ENCODE assay signal across 28 cellular contexts in genomic region chr3:177122183-177122856, GRCh38.
DNase-seq lines count a peak whose midpoint lies in the region; ATAC-seq, FAIRE-seq and TF ChIP-seq lines count a peak whose summit lies in the region.
"Had no signal": no experiment of that assay in that cellular context is flagged by ENCODE, and none has a peak within 500 bp of the region (broad histone marks: within the 10 kb centered on the region; RNA-seq: fewer than 3 reads in every experiment).

No MANE protein-coding gene starts in this region.

- CTCF ChIA-PET in CD4-positive, alpha-beta T cell (lab: Charles Lee) = no interaction called here

- H2AK5ac ChIP-seq in trophoblast cell (ENCODE audit: low read length) = no peak overlapping the region

- no peak overlapping the region for H3K4me3 Mint-ChIP-seq in CD4-positive, alpha-beta T cell
- H3K4me3 Mint-ChIP-seq in nephron progenitor cell = no peak overlapping the region
- H3K4me3 Mint-ChIP-seq: nephron; stimulated activated effector memory CD8-positive, alpha-beta T cell treated with anti-CD3 and anti-CD28 coated beads, Interleukin-12 subunit alpha, Interleukin-12 subunit beta, amount 100 ng/mL, for 72 hours had no signal

- peaks cover 93% of the 10 kb centered on the region for H3K4me1 Mint-ChIP-seq in CD4-positive, alpha-beta T cell (ENCODE audit: low read depth)
- peaks cover 49% of the 10 kb centered on the region for H3K4me1 Mint-ChIP-seq in nephron progenitor cell

- H4K8ac ChIP-seq in trophoblast cell (ENCODE audit: low read depth, low read length) = no peak overlapping the region

- no peak overlapping the region for H4K12ac ChIP-seq in trophoblast cell (ENCODE audit: low read depth, low read length)

- H3K36me3 ChIP-seq in trophoblast cell (ENCODE audit: control insufficient read depth in 1 of 2, insufficient read depth in 2 of 2, low read length in 2 of 2) = no peaks in the 10 kb centered on the region
- H3K36me3 ChIP-seq: pancreas, SJSA1, suprapubic skin had no signal

- H3K23ac ChIP-seq in trophoblast cell (ENCODE audit: low read length) = no peak overlapping the region

- no peaks in the 10 kb centered on the region for H3K4me1 ChIP-seq in trophoblast cell (ENCODE audit: control insufficient read depth in 1 of 2, insufficient read depth in 2 of 2, low read length in 2 of 2)

- H3K4me3 ChIP-seq in epithelial cell of proximal tubule (ENCODE audit: low read depth, low read length) = no peak overlapping the region
- no peak overlapping the region for H3K4me3 ChIP-seq in trophoblast cell (ENCODE audit: low read depth, low read length)
- H3K4me3 ChIP-seq: MG63, pancreas, SJSA1, suprapubic skin had no signal

- H3K79me2 ChIP-seq in trophoblast cell (ENCODE audit: control insufficient read depth, insufficient read depth, low read length, poor library complexity) = no peaks in the 10 kb centered on the region

- H2BK12ac ChIP-seq in trophoblast cell (ENCODE audit: low read length) = no peak overlapping the region

- H3K14ac ChIP-seq in trophoblast cell (ENCODE audit: low read length) = no peak overlapping the region

- H4K91ac ChIP-seq in trophoblast cell (ENCODE audit: low read depth, low read length) = no peak overlapping the region

- no peak for TF ChIP-seq CTCF in CD4-positive, alpha-beta T cell (IDR thresholded peaks at IDR 0.05)
- TF ChIP-seq CTCF in epithelial cell of proximal tubule (conservative IDR thresholded peaks at IDR 0.05; ENCODE audit: low read depth, low read length) = no peak
- TF ChIP-seq CTCF in nephron progenitor cell (IDR thresholded peaks at IDR 0.05) = no peak

- no peak overlapping the region for H2BK5ac ChIP-seq in trophoblast cell (ENCODE audit: low read depth, low read length, poor library complexity)

- H3K79me1 ChIP-seq in trophoblast cell (ENCODE audit: low read length) = no peaks in the 10 kb centered on the region

- no peak for ATAC-seq in CD4-positive, alpha-beta T cell (ENCODE audit: poor library complexity)
- ATAC-seq in HG03521 (IDR thresholded peaks at IDR 0.05; ENCODE audit: unreplicated experiment) = no peak
- ATAC-seq: pancreas; right cardiac atrium; stimulated activated effector memory CD8-positive, alpha-beta T cell treated with anti-CD3 and anti-CD28 coated beads, Interleukin-12 subunit alpha, Interleukin-12 subunit beta, amount 100 ng/mL, for 72 hours had no signal

- H3K18ac ChIP-seq in trophoblast cell (ENCODE audit: low read length) = no peak overlapping the region

- no peak overlapping the region for H2BK120ac ChIP-seq in trophoblast cell (ENCODE audit: insufficient read depth, low read length, poor library complexity)

- no peak overlapping the region for H3K9ac ChIP-seq in trophoblast cell (ENCODE audit: low read length)

- H3K4me2 ChIP-seq in trophoblast cell (ENCODE audit: low read length) = no peak overlapping the region

- no peak overlapping the region for H2AFZ ChIP-seq in trophoblast cell (ENCODE audit: insufficient read depth, low read length, poor library complexity)

- H3K4ac ChIP-seq in trophoblast cell (ENCODE audit: low read depth, low read length) = peak overlapping the region; percentile 47

- no CpG with 5 or more reads among the region's 4 CpGs for WGBS in trophoblast cell (ENCODE audit: extremely low coverage, insufficient coverage, insufficient read length)

- no peaks in the 10 kb centered on the region for H3K9me3 Mint-ChIP-seq in CD4-positive, alpha-beta T cell
- H3K9me3 Mint-ChIP-seq in nephron progenitor cell = peaks cover 21% of the 10 kb centered on the region
- H3K9me3 Mint-ChIP-seq: nephron; stimulated activated effector memory CD8-positive, alpha-beta T cell treated with anti-CD3 and anti-CD28 coated beads, Interleukin-12 subunit alpha, Interleukin-12 subunit beta, amount 100 ng/mL, for 72 hours had no signal

- H3K36me3 Mint-ChIP-seq in CD4-positive, alpha-beta T cell (ENCODE audit: low read depth) = peaks cover 2% of the 10 kb centered on the region
- peaks cover 76% of the 10 kb centered on the region for H3K36me3 Mint-ChIP-seq in nephron progenitor cell (ENCODE audit: low read depth)
- H3K36me3 Mint-ChIP-seq: stimulated activated effector memory CD8-positive, alpha-beta T cell treated with anti-CD3 and anti-CD28 coated beads, Interleukin-12 subunit alpha, Interleukin-12 subunit beta, amount 100 ng/mL, for 72 hours had no signal

- no peaks in the 10 kb centered on the region for H3K9me3 ChIP-seq in CD4-positive, alpha-beta T cell (ENCODE audit: control insufficient read depth, low read length)
- H3K9me3 ChIP-seq in trophoblast cell (ENCODE audit: insufficient read depth, low read depth, low read length) = no peaks in the 10 kb centered on the region
- H3K9me3 ChIP-seq: pancreas, SJSA1, suprapubic skin had no signal

- POLR2A ChIA-PET in CD4-positive, alpha-beta T cell (lab: Charles Lee) = interaction anchor here (1.1 kb wide), 1 partner anchor 13 kb away, joined by 3 read pairs; no protein-coding TSS in a partner anchor

- peak overlapping the region; percentile 34 for H3K27ac Mint-ChIP-seq in CD4-positive, alpha-beta T cell
- no peak overlapping the region for H3K27ac Mint-ChIP-seq in nephron progenitor cell
- H3K27ac Mint-ChIP-seq: stimulated activated effector memory CD8-positive, alpha-beta T cell treated with anti-CD3 and anti-CD28 coated beads, Interleukin-12 subunit alpha, Interleukin-12 subunit beta, amount 100 ng/mL, for 72 hours had no signal

- no peak overlapping the region for H3K27ac ChIP-seq in CD4-positive, alpha-beta T cell (ENCODE audit: low read depth, low read length)
- H3K27ac ChIP-seq in trophoblast cell (ENCODE audit: low read depth, low read length) = no peak overlapping the region
- H3K27ac ChIP-seq: pancreas, SJSA1, suprapubic skin had no signal

- FAIRE-seq in urothelium cell line (lab: Jason Lieb, UNC) = no peak
- FAIRE-seq: endothelial cell of umbilical vein, G401.6, HTR-8/SVneo, pancreas, TTC549 had no signal

- no peaks in the 10 kb centered on the region for H3K27me3 ChIP-seq in CD4-positive, alpha-beta T cell (ENCODE audit: control insufficient read depth, insufficient read depth, low read length)
- no peaks in the 10 kb centered on the region for H3K27me3 ChIP-seq in trophoblast cell (ENCODE audit: insufficient read depth, low read length)
- H3K27me3 ChIP-seq: MG63, pancreas, SJSA1, suprapubic skin had no signal

- intact Hi-C loops in CD4-positive, alpha-beta T cell (cut with DNase I, micrococcal nuclease) = loop anchor here in 1 of 2 experiments (10.0 kb wide), 1 partner anchor 232 kb away; no protein-coding TSS in a partner anchor

- H3K27me3 Mint-ChIP-seq in CD4-positive, alpha-beta T cell = no peaks in the 10 kb centered on the region
- H3K27me3 Mint-ChIP-seq in nephron progenitor cell (ENCODE audit: low read depth, poor library complexity) = no peaks in the 10 kb centered on the region

- DNase-seq in CD4-positive, alpha-beta T cell = no peak
- DNase-seq in SK-N-DZ (ENCODE audit: low spot score) = peak; percentile 88
- DNase-seq in epithelial cell of proximal tubule (ENCODE audit: low read depth) = peak; percentile 55
- DNase-seq in trophoblast cell = no peak
- no peak for DNase-seq in urothelium cell line (ENCODE audit: low spot score)
- DNase-seq in SHP77 (lab: John Stamatoyannopoulos, UW) = no peak
- no peak for DNase-seq in nephron progenitor cell
- DNase-seq: activated T-cell treated with anti-CD3 and anti-CD28 coated beads for 4 hours; HCEC 1CT; islet precursor cell; KBM-7; MG63; NCI-H2029; NCI-H2227 treated with DMSO at 0.1 percent for 48 hours; NCI-H526 treated with DMSO at 0.1 percent for 48 hours; pancreas; right cardiac atrium; stimulated activated CD4-positive, alpha-beta T cell treated with anti-CD3 and anti-CD28 coated beads, Interleukin-12 subunit alpha, Interleukin-12 subunit beta, amount 100 ng/mL, for 4 hours; stimulated activated CD4-positive, alpha-beta T cell treated with anti-CD3 and anti-CD28 coated beads, Interleukin-4, amount 100 ng/mL, for 24 hours had no signal

Comparison
In these comparisons a context has a peak if more than half of its experiments do, and no peak if none do; other contexts are left out.
1. DNase-seq: peak in SK-N-DZ (single experiment) and epithelial cell of proximal tubule (single experiment); none in CD4-positive, alpha-beta T cell (0 of 10), trophoblast cell (0 of 2), urothelium cell line (single experiment), SHP77 (0 of 2) and nephron progenitor cell (single experiment).